Comparison of ENCODE assay signal across 30 cellular contexts in genomic region chr18:52426462-52426861, GRCh38.
"Had no signal": no experiment of that assay in that cellular context is flagged by ENCODE, and none has a peak within 500 bp of the region (broad histone marks: within the 10 kb centered on the region; RNA-seq: fewer than 3 reads in every experiment).

No MANE protein-coding gene starts in this region.

- H3K27ac ChIP-seq: ascending aorta, breast epithelium, cardiac muscle cell, colonic mucosa, epithelial cell of prostate, esophagus squamous epithelium, gastroesophageal sphincter, heart right ventricle had no signal

- H3K4me3 ChIP-seq: ascending aorta, breast epithelium, cardiac muscle cell, colonic mucosa, esophagus squamous epithelium, gastroesophageal sphincter, heart right ventricle had no signal

- H3K9me3 ChIP-seq: ascending aorta, breast epithelium, colonic mucosa, esophagus squamous epithelium, gastroesophageal sphincter, heart right ventricle had no signal

- ATAC-seq: activated CD4-positive, alpha-beta T cell treated with anti-CD3 and anti-CD28 coated beads for 36 hours; activated CD8-positive, alpha-beta memory T cell treated with anti-CD3 and anti-CD28 coated beads, Interleukin-2, amount 10 ng/mL, durations not matched to agents 7 days and 5 days; activated CD8-positive, alpha-beta T cell treated with anti-CD3 and anti-CD28 coated beads, Interleukin-2, amount 10 ng/mL, durations not matched to agents 7 days and 5 days; activated naive CD4-positive, alpha-beta T cell treated with anti-CD3 and anti-CD28 coated beads, Interleukin-2, amount 50 U/mL, for 72 hours; activated T-cell treated with anti-CD3 and anti-CD28 coated beads, Interleukin-2, amount 50 U/mL, for 72 hours; gastroesophageal sphincter; heart right ventricle had no signal

- H3K36me3 ChIP-seq: ascending aorta, breast epithelium, cardiac muscle cell, colonic mucosa, esophagus squamous epithelium, gastroesophageal sphincter, heart right ventricle had no signal

- DNase-seq: activated CD4-positive, alpha-beta memory T cell treated with anti-CD3 and anti-CD28 coated beads for 36 hours; activated CD4-positive, alpha-beta T cell treated with anti-CD3 and anti-CD28 coated beads for 36 hours; activated CD4-positive, alpha-beta T cell treated with anti-CD3 and anti-CD28 coated beads, Interleukin-2, amount 10 ng/mL, durations not matched to agents 24 days and 14 days; activated CD4-positive, CD25-positive, alpha-beta regulatory T cell; activated CD4-positive, CD25-positive, alpha-beta regulatory T cell treated with anti-CD3 and anti-CD28 coated beads, Interleukin-2, amount 50 U/mL, for 72 hours; activated CD8-positive, alpha-beta memory T cell treated with anti-CD3 and anti-CD28 coated beads, Interleukin-2, amount 10 ng/mL, durations not matched to agents 7 days and 5 days; activated CD8-positive, alpha-beta memory T cell treated with anti-CD3 and anti-CD28 coated beads, Interleukin-2, amount 50 U/mL, for 4 hours; activated CD8-positive, alpha-beta T cell treated with anti-CD3 and anti-CD28 coated beads, Interleukin-2, amount 10 ng/mL, durations not matched to agents 7 days and 5 days; activated gamma-delta T cell; activated naive CD4-positive, alpha-beta T cell; activated naive CD4-positive, alpha-beta T cell treated with anti-CD3 and anti-CD28 coated beads, Interleukin-2, amount 10 ng/mL, durations not matched to agents 7 days and 5 days; activated naive CD8-positive, alpha-beta T cell treated with anti-CD3 and anti-CD28 coated beads, Interleukin-2, amount 10 ng/mL, durations not matched to agents 7 days and 5 days; activated T-cell treated with anti-CD3 and anti-CD28 coated beads, Interleukin-2, amount 50 U/mL, for 1 hour; activated T-cell treated with anti-CD3 and anti-CD28 coated beads, Interleukin-2, amount 50 U/mL, for 72 hours; central memory CD4-positive, alpha-beta T cell; cerebellar nuclear complex; colonic mucosa; effector CD8-positive, alpha-beta T cell; esophagus squamous epithelium; foreskin melanocyte; heart right ventricle; T-helper 2 cell had no signal

- FAIRE-seq: endometrium, endothelial cell of umbilical vein had no signal

- H3K27me3 ChIP-seq: ascending aorta, breast epithelium, colonic mucosa, esophagus squamous epithelium, gastroesophageal sphincter, heart right ventricle had no signal

- H3K4me1 ChIP-seq: ascending aorta, breast epithelium, colonic mucosa, esophagus squamous epithelium, gastroesophageal sphincter, heart right ventricle had no signal
